Comparison of ENCODE assay signal across 8 cellular contexts in genomic region chr20:62707981-62708521, GRCh38. TPM values are rescaled to one million over a fixed set of nuclear protein-coding genes. Genes with fewer than 3 reads are reported as not detected.
A peak's percentile ranks its signal among the peaks of the same experiment; 100 is the strongest.
DNase-seq lines count a peak whose midpoint lies in the region; ATAC-seq and TF ChIP-seq lines count a peak whose summit lies in the region.

No MANE protein-coding gene starts in this region.

- H3K27ac ChIP-seq in endodermal cell (ENCODE audit: low read depth, low read length) = no peak overlapping the region

- peak overlapping the region; percentile 40 for H3K4me3 ChIP-seq in NT2/D1 (ENCODE audit: insufficient read length, low read depth)
- H3K4me3 ChIP-seq in endodermal cell (ENCODE audit: low read length) = no peak overlapping the region

- no peaks in the 10 kb centered on the region for H3K9me3 ChIP-seq in NT2/D1 (ENCODE audit: insufficient read depth, low read length)
- no peaks in the 10 kb centered on the region for H3K9me3 ChIP-seq in endodermal cell (ENCODE audit: control insufficient read depth, low read length)

- peaks cover 10% of the 10 kb centered on the region for H3K4me1 Mint-ChIP-seq in activated CD4-positive, alpha-beta T cell treated with anti-CD3 and anti-CD28 coated beads for 36 hours
- no peaks in the 10 kb centered on the region for H3K4me1 Mint-ChIP-seq in endodermal cell
- H3K4me1 Mint-ChIP-seq in stimulated activated naive B cell treated with anti-CD40 and anti-IgM and Interleukin-4, amounts not matched to agents 10 μg/mL and 1 μg/mL and 100 μg/mL, for 72 hours = peaks cover 4 to 12% of the 10 kb centered on the region in 2 donors

- H3K9me3 Mint-ChIP-seq in activated CD4-positive, alpha-beta T cell treated with anti-CD3 and anti-CD28 coated beads for 36 hours (ENCODE audit: low read depth) = no peaks in the 10 kb centered on the region
- no peaks in the 10 kb centered on the region for H3K9me3 Mint-ChIP-seq in endodermal cell
- no peaks in the 10 kb centered on the region for H3K9me3 Mint-ChIP-seq in stimulated activated naive B cell treated with anti-CD40 and anti-IgM and Interleukin-4, amounts not matched to agents 10 μg/mL and 1 μg/mL and 100 μg/mL, for 72 hours

- ATAC-seq in activated CD4-positive, alpha-beta T cell treated with anti-CD3 and anti-CD28 coated beads for 36 hours = peak; percentile 26
- peak; percentile 65 to 77 for ATAC-seq in stimulated activated naive B cell treated with anti-CD40 and anti-IgM and Interleukin-4, amounts not matched to agents 10 μg/mL and 1 μg/mL and 100 μg/mL, for 72 hours (replicated peaks)
- no peak for ATAC-seq in HG02759 (IDR thresholded peaks at IDR 0.05; ENCODE audit: unreplicated experiment)
- ATAC-seq in GM19455 (IDR thresholded peaks at IDR 0.05; ENCODE audit: unreplicated experiment) = no peak

- peak; percentile 57 for DNase-seq in activated CD4-positive, alpha-beta T cell treated with anti-CD3 and anti-CD28 coated beads for 36 hours
- no peak for DNase-seq in activated CD4-positive, alpha-beta T cell treated with anti-CD3 and anti-CD28 coated beads for 1 hour
- peak; percentile 27 for DNase-seq in NT2/D1 (ENCODE audit: low read depth, low spot score)
- peak; percentile 91 for DNase-seq in endodermal cell
- DNase-seq in stimulated activated naive B cell treated with anti-CD40 and anti-IgM and Interleukin-4, amounts not matched to agents 10 μg/mL and 1 μg/mL and 100 μg/mL, for 72 hours = no peak
- no peak for DNase-seq in HUDEP-2 (lab: John Stamatoyannopoulos, UW; ENCODE audit: unreplicated experiment in 76 of 76)

- H3K27ac Mint-ChIP-seq in activated CD4-positive, alpha-beta T cell treated with anti-CD3 and anti-CD28 coated beads for 36 hours = no peak overlapping the region
- no peak overlapping the region for H3K27ac Mint-ChIP-seq in endodermal cell
- H3K27ac Mint-ChIP-seq in stimulated activated naive B cell treated with anti-CD40 and anti-IgM and Interleukin-4, amounts not matched to agents 10 μg/mL and 1 μg/mL and 100 μg/mL, for 72 hours = no peak overlapping the region

- POLR2A ChIA-PET in activated CD4-positive, alpha-beta T cell treated with anti-CD3 and anti-CD28 coated beads for 36 hours (lab: Charles Lee) = no interaction called here

- peaks cover 68% of the 10 kb centered on the region for H3K27me3 ChIP-seq in NT2/D1 (ENCODE audit: insufficient read depth, insufficient read length)
- H3K27me3 ChIP-seq in endodermal cell (ENCODE audit: control insufficient read depth, insufficient read depth, low read length, poor library complexity, severe bottlenecking) = peaks cover 55% of the 10 kb centered on the region

- WGBS in endodermal cell (ENCODE audit: insufficient coverage in 1 of 2, insufficient read length in 1 of 2), 2 experiments = 7 to 16% methylated on average over 12 to 18 of the region's 19 CpGs

- TF ChIP-seq CTCF in endodermal cell (conservative IDR thresholded peaks at IDR 0.05) = peak; percentile 76

- CTCF ChIA-PET in activated CD4-positive, alpha-beta T cell treated with anti-CD3 and anti-CD28 coated beads for 36 hours (lab: Charles Lee) = interaction anchor here (0.7 to 1.1 kb wide), 3 partner anchors 14 to 676 kb away, joined by 3 read pairs; no protein-coding TSS in a partner anchor

- H3K4me1 ChIP-seq in NT2/D1 (ENCODE audit: insufficient read depth, insufficient read length) (peaks cover 11% of the 10 kb centered on the region), endodermal cell (ENCODE audit: control insufficient read depth, insufficient read depth, low read length) (peaks cover 3% of the 10 kb centered on the region)

- H3K9ac ChIP-seq in NT2/D1 (ENCODE audit: insufficient read length, low read depth) (peak overlapping the region; percentile 50), endodermal cell (ENCODE audit: extremely low read depth, low read length, poor library complexity, severe bottlenecking) (no peak overlapping the region)

- H3K27me3 Mint-ChIP-seq in activated CD4-positive, alpha-beta T cell treated with anti-CD3 and anti-CD28 coated beads for 36 hours = peaks cover 24% of the 10 kb centered on the region
- peaks cover 55% of the 10 kb centered on the region for H3K27me3 Mint-ChIP-seq in endodermal cell (ENCODE audit: insufficient read depth)
- H3K27me3 Mint-ChIP-seq in stimulated activated naive B cell treated with anti-CD40 and anti-IgM and Interleukin-4, amounts not matched to agents 10 μg/mL and 1 μg/mL and 100 μg/mL, for 72 hours = peaks cover 48 to 66% of the 10 kb centered on the region in 2 donors

- no peaks in the 10 kb centered on the region for H3K36me3 ChIP-seq in NT2/D1 (ENCODE audit: insufficient read depth, insufficient read length, low read length)
- H3K36me3 ChIP-seq in endodermal cell (ENCODE audit: control insufficient read depth, insufficient read depth, low read length) = no peaks in the 10 kb centered on the region

- no peaks in the 10 kb centered on the region for H3K36me3 Mint-ChIP-seq in activated CD4-positive, alpha-beta T cell treated with anti-CD3 and anti-CD28 coated beads for 36 hours (ENCODE audit: low read depth)
- no peaks in the 10 kb centered on the region for H3K36me3 Mint-ChIP-seq in endodermal cell (ENCODE audit: low read depth)
- peaks cover 0 to 2% of the 10 kb centered on the region in 2 donors for H3K36me3 Mint-ChIP-seq in stimulated activated naive B cell treated with anti-CD40 and anti-IgM and Interleukin-4, amounts not matched to agents 10 μg/mL and 1 μg/mL and 100 μg/mL, for 72 hours

- intact Hi-C loops in activated CD4-positive, alpha-beta T cell treated with anti-CD3 and anti-CD28 coated beads for 36 hours (cut with DNase I, micrococcal nuclease) = no loop called here

- peak overlapping the region; percentile 38 for H3K4me3 Mint-ChIP-seq in activated CD4-positive, alpha-beta T cell treated with anti-CD3 and anti-CD28 coated beads for 36 hours
- H3K4me3 Mint-ChIP-seq in endodermal cell = peak overlapping the region; percentile 48
- peak overlapping the region; percentile 48 to 52 for H3K4me3 Mint-ChIP-seq in stimulated activated naive B cell treated with anti-CD40 and anti-IgM and Interleukin-4, amounts not matched to agents 10 μg/mL and 1 μg/mL and 100 μg/mL, for 72 hours

RNA-seq across cellular contexts. Expression of gene NTSR1, which starts 0.6 kb away (rescaled TPM):
- under 1 TPM; 0.07 to 0.14 TPM for total RNA-seq in activated CD4-positive, alpha-beta T cell treated with anti-CD3 and anti-CD28 coated beads for 36 hours
- under 1 TPM; 0.11 to 0.62 TPM for total RNA-seq in endodermal cell
- polyA plus RNA-seq in endodermal cell (2013, experiment 1 of 2) = 2.0 TPM
- polyA plus RNA-seq in endodermal cell (2013, experiment 2 of 2) = 1.4 TPM

Comparison
In these comparisons a context has a peak if more than half of its experiments do, and no peak if none do; other contexts are left out.
1. DNase-seq: peak in activated CD4-positive, alpha-beta T cell treated with anti-CD3 and anti-CD28 coated beads for 36 hours (single experiment), NT2/D1 (single experiment) and endodermal cell (single experiment); none in activated CD4-positive, alpha-beta T cell treated with anti-CD3 and anti-CD28 coated beads for 1 hour (single experiment), stimulated activated naive B cell treated with anti-CD40 and anti-IgM and Interleukin-4, amounts not matched to agents 10 μg/mL and 1 μg/mL and 100 μg/mL, for 72 hours (single experiment) and HUDEP-2 (0 of 76).
2. ATAC-seq: peak in activated CD4-positive, alpha-beta T cell treated with anti-CD3 and anti-CD28 coated beads for 36 hours (single experiment) and stimulated activated naive B cell treated with anti-CD40 and anti-IgM and Interleukin-4, amounts not matched to agents 10 μg/mL and 1 μg/mL and 100 μg/mL, for 72 hours (2 of 2); none in HG02759 (single experiment) and GM19455 (single experiment).
3. Peak in every context shown above with its lines, with median percentiles within 50 percentile points of each other: H3K4me3 Mint-ChIP-seq.